Comparison of ENCODE assay signal across 1 cellular context in genomic region chr20:63650486-63650885, GRCh38. TPM values are rescaled to one million over a fixed set of nuclear protein-coding genes. Genes with fewer than 3 reads are reported as not detected.
"Had no signal": no experiment of that assay in that cellular context is flagged by ENCODE, and none has a peak within 500 bp of the region (broad histone marks: within the 10 kb centered on the region; RNA-seq: fewer than 3 reads in every experiment).

No MANE protein-coding gene starts in this region.

RNA-seq across cellular contexts. Expression of gene TNFRSF6B, which starts 46.0 kb away (rescaled TPM):
- total RNA-seq: HepG2 had no signal
